In the genomic region with DNA sequence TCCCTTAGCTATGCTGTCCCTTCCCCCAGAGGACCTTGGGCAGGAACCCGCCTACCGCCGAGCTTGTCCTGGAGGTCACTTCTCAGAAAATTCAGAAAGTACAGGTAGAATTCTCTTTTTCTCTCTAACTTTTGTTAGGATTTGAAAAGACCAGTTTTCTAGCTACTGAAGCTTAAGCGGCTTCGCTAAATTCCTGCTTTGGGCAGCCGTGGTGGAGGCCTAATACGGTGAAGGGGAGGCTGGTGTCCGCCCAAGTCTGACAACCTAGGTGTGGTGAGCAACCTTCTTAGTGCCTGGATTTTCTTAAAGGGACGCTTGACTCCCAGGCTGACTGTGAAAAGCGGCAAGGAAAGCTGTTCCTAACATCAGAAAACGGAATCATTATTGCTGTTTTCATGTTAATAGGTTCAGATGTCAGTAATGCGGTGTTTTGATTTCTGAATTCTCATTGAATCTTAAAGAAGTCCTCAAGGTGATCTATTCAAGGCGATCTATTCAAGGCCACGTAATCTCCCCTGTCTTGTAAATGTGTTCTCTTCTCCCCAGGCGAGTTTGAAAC, we compare ENCODE assay signal across 8 cellular contexts. TPM values are rescaled to one million over a fixed set of nuclear protein-coding genes. Genes with fewer than 3 reads are reported as not detected.
DNase-seq lines count a peak whose midpoint lies in the region; TF ChIP-seq lines count a peak whose summit lies in the region.

No MANE protein-coding gene starts in this region.

- intact Hi-C loops in esophagus muscularis mucosa (cut with DNase I) = no loop called here

- H3K4me3 ChIP-seq in esophagus muscularis mucosa (peak overlapping the region; percentile 75 to 87 (median 82)), neuron (ENCODE audit: low read length) (peak overlapping the region; percentile 51)

- peak overlapping the region; percentile 74 to 84 (median 78) for H3K27ac ChIP-seq in esophagus muscularis mucosa (replicated peaks in 1 of 4)

- WGBS in esophagus muscularis mucosa = 30% methylated on average over 14 of the region's 15 CpGs

- H3K9me3 ChIP-seq in esophagus muscularis mucosa (no peaks in the 10 kb centered on the region), neuron (ENCODE audit: low read length) (no peaks in the 10 kb centered on the region)

- H3K27me3 ChIP-seq in esophagus muscularis mucosa (no peaks in the 10 kb centered on the region), neuron (ENCODE audit: insufficient read depth, low read length) (peaks cover 11% of the 10 kb centered on the region)

- TF ChIP-seq CTCF in esophagus muscularis mucosa (IDR thresholded peaks at IDR 0.05) = no peak

- DNase-seq in NCI-H1105 treated with DMSO at 0.1 percent for 48 hours (lab: John Stamatoyannopoulos, UW) (peak; percentile 58), NCI-H1105 (lab: John Stamatoyannopoulos, UW) (no peak), RPMI8226 (peak; percentile 17), esophagus muscularis mucosa (ENCODE audit: extremely low spot score) (no peak), occipital lobe (lab: John Stamatoyannopoulos, UW) (no peak), superior temporal gyrus (ENCODE audit: extremely low spot score) (no peak)
- no peak for DNase-seq in activated effector memory CD4-positive, alpha-beta T cell treated with Interleukin-2 at 50 U/mL for 16 hours

- TF ChIP-seq POLR2A in esophagus muscularis mucosa (IDR thresholded peaks at IDR 0.05; ENCODE audit: low read depth) = no peak

- no peak for TF ChIP-seq EP300 in esophagus muscularis mucosa (IDR thresholded peaks at IDR 0.05)

- H2AFZ ChIP-seq in neuron (ENCODE audit: low read depth, low read length) = peak overlapping the region; percentile 87

- no peaks in the 10 kb centered on the region for H3K36me3 ChIP-seq in esophagus muscularis mucosa
- H3K36me3 ChIP-seq in neuron (ENCODE audit: insufficient read depth, low read length) = no peaks in the 10 kb centered on the region

- H3K4me1 ChIP-seq in esophagus muscularis mucosa (peaks cover 5 to 25% (median 21%) of the 10 kb centered on the region in 4 donors), neuron (ENCODE audit: insufficient read depth, low read length) (peaks cover 10% of the 10 kb centered on the region)

RNA-seq across cellular contexts. Expression of a gene that starts 0.8 kb away (rescaled TPM):
- 10 to 100 TPM; 21.4 to 33.0 (median 26.9) TPM for total RNA-seq in esophagus muscularis mucosa
- total RNA-seq in occipital lobe = 86.3 TPM

Comparison
In these comparisons a context has a peak if more than half of its experiments do, and no peak if none do; other contexts are left out.
1. DNase-seq: peak in NCI-H1105 treated with DMSO at 0.1 percent for 48 hours (single experiment) and RPMI8226 (single experiment); none in NCI-H1105 (single experiment), esophagus muscularis mucosa (single experiment), occipital lobe (single experiment), superior temporal gyrus (single experiment) and activated effector memory CD4-positive, alpha-beta T cell treated with Interleukin-2 at 50 U/mL for 16 hours (single experiment).